In the genomic region with DNA sequence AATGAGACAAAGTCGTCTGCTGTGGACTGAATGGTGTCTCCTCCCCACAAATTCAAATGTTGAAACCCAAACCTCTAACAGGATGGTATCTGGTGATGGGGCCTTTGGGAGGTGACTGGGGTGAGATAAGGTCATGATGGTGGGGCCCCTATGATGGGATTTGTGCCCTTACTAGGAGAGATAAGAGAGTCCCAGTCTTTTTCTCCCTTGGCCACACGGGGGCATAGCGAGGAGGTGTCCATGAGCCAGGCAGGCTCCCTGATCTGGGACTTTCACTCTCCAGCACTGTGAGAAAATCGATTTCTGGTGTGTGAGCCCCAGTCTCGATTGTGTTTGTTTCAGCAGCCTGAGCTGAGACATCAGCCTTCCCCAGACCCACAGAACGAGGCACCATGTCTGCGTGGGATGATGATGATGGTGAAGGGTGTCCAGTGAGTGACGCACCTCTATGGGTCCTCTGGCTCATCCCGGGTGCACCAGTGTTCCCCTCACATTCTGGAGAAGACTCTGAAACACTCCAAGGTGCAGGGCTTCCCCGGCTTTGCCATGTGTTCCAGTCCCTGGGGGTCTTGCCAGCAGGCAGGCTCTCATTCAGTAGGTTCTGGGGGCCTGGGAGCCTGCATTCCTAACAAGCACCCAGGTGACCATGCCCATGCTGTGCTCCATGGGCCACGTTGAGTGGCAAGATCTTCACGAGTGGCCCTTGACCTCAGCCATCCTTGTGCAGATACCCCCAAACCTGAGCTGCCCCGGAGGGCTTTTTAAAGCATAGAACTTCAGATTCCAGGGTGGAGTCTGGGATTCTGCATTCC, we compare ENCODE assay signal across 19 cellular contexts.
DNase-seq lines count a peak whose midpoint lies in the region; ATAC-seq and TF ChIP-seq lines count a peak whose summit lies in the region.
"Had no signal": no experiment of that assay in that cellular context is flagged by ENCODE, and none has a peak within 500 bp of the region (broad histone marks: within the 10 kb centered on the region; RNA-seq: fewer than 3 reads in every experiment).

No MANE protein-coding gene starts in this region.

- no peaks in the 10 kb centered on the region for H3K9me3 Mint-ChIP-seq in activated T-helper 1 cell treated with anti-CD3 and anti-CD28 coated beads, Interleukin-12 subunit alpha, Interleukin-12 subunit beta, Interleukin-2, Interleukin-4 antibody, amounts not matched to agents 30 ng/mL and 10 ng/mL and 1 ng/mL, durations not matched to agents 14 hours and 24 hours and 36 hours
- H3K9me3 Mint-ChIP-seq: mesothelial cell of epicardium had no signal

- no peak overlapping the region for H3K4me3 ChIP-seq in GM06990 (replicated peaks; ENCODE audit: low read depth, low read length)
- H3K4me3 ChIP-seq in iPS-18c (ENCODE audit: insufficient read depth, low read depth, low read length) = peak overlapping the region; percentile 29; the same call in 1 of the 2 replicates
- H3K4me3 ChIP-seq: body of pancreas, skin epidermis, stomach, tibial artery had no signal

- H3K4me1 Mint-ChIP-seq in activated T-helper 1 cell treated with anti-CD3 and anti-CD28 coated beads, Interleukin-12 subunit alpha, Interleukin-12 subunit beta, Interleukin-2, Interleukin-4 antibody, amounts not matched to agents 30 ng/mL and 10 ng/mL and 1 ng/mL, durations not matched to agents 14 hours and 24 hours and 36 hours (ENCODE audit: low read depth) = no peaks in the 10 kb centered on the region
- H3K4me1 Mint-ChIP-seq: activated CD4-positive, alpha-beta T cell treated with anti-CD3 and anti-CD28 coated beads, Interleukin-2, amount 10 ng/mL, durations not matched to agents 24 days and 14 days; mesothelial cell of epicardium; naive thymus-derived CD4-positive, alpha-beta T cell had no signal

- H3K27ac Mint-ChIP-seq in activated T-helper 1 cell treated with anti-CD3 and anti-CD28 coated beads, Interleukin-12 subunit alpha, Interleukin-12 subunit beta, Interleukin-2, Interleukin-4 antibody, amounts not matched to agents 30 ng/mL and 10 ng/mL and 1 ng/mL, durations not matched to agents 14 hours and 24 hours and 36 hours = no peak overlapping the region
- H3K27ac Mint-ChIP-seq: activated CD4-positive, alpha-beta T cell treated with anti-CD3 and anti-CD28 coated beads, Interleukin-2, amount 10 ng/mL, durations not matched to agents 24 days and 14 days; mesothelial cell of epicardium had no signal

- H3K4me3 Mint-ChIP-seq in activated T-helper 1 cell treated with anti-CD3 and anti-CD28 coated beads, Interleukin-12 subunit alpha, Interleukin-12 subunit beta, Interleukin-2, Interleukin-4 antibody, amounts not matched to agents 30 ng/mL and 10 ng/mL and 1 ng/mL, durations not matched to agents 14 hours and 24 hours and 36 hours = no peak overlapping the region
- H3K4me3 Mint-ChIP-seq: activated CD4-positive, alpha-beta T cell treated with anti-CD3 and anti-CD28 coated beads, Interleukin-2, amount 10 ng/mL, durations not matched to agents 24 days and 14 days; activated T-cell treated with anti-CD3 and anti-CD28 coated beads, Interleukin-2, amount 50 U/mL, for 4 hours; mesothelial cell of epicardium; naive thymus-derived CD4-positive, alpha-beta T cell had no signal

- peak; percentile 9 for TF ChIP-seq CTCF in GM06990 (IDR thresholded peaks at IDR 0.05; ENCODE audit: insufficient read depth, low read length, poor library complexity, severe bottlenecking)

- H3K9me3 ChIP-seq in iPS-18c (ENCODE audit: control insufficient read depth, insufficient read depth, low read length) = no peaks in the 10 kb centered on the region
- H3K9me3 ChIP-seq: body of pancreas had no signal

- H3K27me3 ChIP-seq in GM06990 (replicated peaks; ENCODE audit: control insufficient read depth, insufficient read depth, low read length) = no peaks in the 10 kb centered on the region; the same call in none of the 2 replicates
- H3K27me3 ChIP-seq: body of pancreas had no signal

- no peak for ATAC-seq in GM21717 (IDR thresholded peaks at IDR 0.05; ENCODE audit: unreplicated experiment)
- ATAC-seq: activated T-cell treated with anti-CD3 and anti-CD28 coated beads, Interleukin-2, amount 50 U/mL, for 4 hours; body of pancreas; HCT116; naive thymus-derived CD4-positive, alpha-beta T cell had no signal

- intact Hi-C loops in activated T-helper 1 cell treated with anti-CD3 and anti-CD28 coated beads, Interleukin-12 subunit alpha, Interleukin-12 subunit beta, Interleukin-2, Interleukin-4 antibody, amounts not matched to agents 30 ng/mL and 10 ng/mL and 1 ng/mL, durations not matched to agents 14 hours and 24 hours and 36 hours (cut with micrococcal nuclease) = no loop called here

- H3K36me3 ChIP-seq in GM06990 (ENCODE audit: control insufficient read depth, insufficient read depth, low read length) = no peaks in the 10 kb centered on the region
- H3K36me3 ChIP-seq: tibial artery had no signal

- no peak for DNase-seq in GM06990 (ENCODE audit: extremely low read depth, insufficient read length)
- DNase-seq in HuH-7 (ENCODE audit: low spot score) = peak; percentile 78
- DNase-seq in SK-MEL-5 (ENCODE audit: low read depth, low spot score) = peak; percentile 50
- DNase-seq in activated T-helper 1 cell treated with anti-CD3 and anti-CD28 coated beads, Interleukin-12 subunit alpha, Interleukin-12 subunit beta, Interleukin-2, Interleukin-4 antibody, amounts not matched to agents 30 ng/mL and 10 ng/mL and 1 ng/mL, durations not matched to agents 14 hours and 24 hours and 36 hours (ENCODE audit: low spot score) = no peak
- DNase-seq in amygdala (lab: John Stamatoyannopoulos, UW) = no peak
- DNase-seq: activated CD4-positive, alpha-beta T cell treated with anti-CD3 and anti-CD28 coated beads, Interleukin-2, amount 10 ng/mL, durations not matched to agents 24 days and 14 days; activated naive CD4-positive, alpha-beta T cell treated with Interleukin-2 at 50 U/mL for 16 hours; activated T-cell treated with anti-CD3 and anti-CD28 coated beads, Interleukin-2, amount 50 U/mL, for 4 hours; body of pancreas; DMS53; naive thymus-derived CD4-positive, alpha-beta T cell; occipital lobe; stomach; tibial artery had no signal

- H3K27me3 Mint-ChIP-seq in activated T-helper 1 cell treated with anti-CD3 and anti-CD28 coated beads, Interleukin-12 subunit alpha, Interleukin-12 subunit beta, Interleukin-2, Interleukin-4 antibody, amounts not matched to agents 30 ng/mL and 10 ng/mL and 1 ng/mL, durations not matched to agents 14 hours and 24 hours and 36 hours (ENCODE audit: insufficient read depth) = no peaks in the 10 kb centered on the region
- H3K27me3 Mint-ChIP-seq: activated CD4-positive, alpha-beta T cell treated with anti-CD3 and anti-CD28 coated beads, Interleukin-2, amount 10 ng/mL, durations not matched to agents 24 days and 14 days had no signal

- in situ Hi-C loops in SK-MEL-5 (cut with HindIII; ENCODE audit: low pct_unique_long_range_greater_than_20kb, low sequenced_read_pairs) = no loop called here

- H3K36me3 Mint-ChIP-seq in activated T-helper 1 cell treated with anti-CD3 and anti-CD28 coated beads, Interleukin-12 subunit alpha, Interleukin-12 subunit beta, Interleukin-2, Interleukin-4 antibody, amounts not matched to agents 30 ng/mL and 10 ng/mL and 1 ng/mL, durations not matched to agents 14 hours and 24 hours and 36 hours (ENCODE audit: low read depth) = no peaks in the 10 kb centered on the region
- H3K36me3 Mint-ChIP-seq: mesothelial cell of epicardium had no signal

Comparison
In these comparisons a context has a peak if more than half of its experiments do, and no peak if none do; other contexts are left out.
1. DNase-seq: peak in HuH-7 (single experiment) and SK-MEL-5 (single experiment); none in GM06990 (single experiment), activated T-helper 1 cell treated with anti-CD3 and anti-CD28 coated beads, Interleukin-12 subunit alpha, Interleukin-12 subunit beta, Interleukin-2, Interleukin-4 antibody, amounts not matched to agents 30 ng/mL and 10 ng/mL and 1 ng/mL, durations not matched to agents 14 hours and 24 hours and 36 hours (single experiment) and amygdala (0 of 56).